ENCODE assay signal across 4 cellular contexts in genomic region chr9:137014776-137015539, GRCh38. TPM values are rescaled to one million over a fixed set of nuclear protein-coding genes. Genes with fewer than 3 reads are reported as not detected.
"Had no signal": no experiment of that assay in that cellular context is flagged by ENCODE, and none has a peak within 500 bp of the region (broad histone marks: within the 10 kb centered on the region; RNA-seq: fewer than 3 reads in every experiment).

No MANE protein-coding gene starts in this region.

- ATAC-seq: GM12878 had no signal

- H3K4me3 ChIP-seq: GM12878 had no signal

- DNase-seq: GDM1, GF-D8 had no signal

RNA-seq across cellular contexts. Expression of gene FUT7, which starts 16.9 kb away (rescaled TPM):
- total RNA-seq: G401 had no signal

RNA-seq across cellular contexts. Expression of gene CLIC3, which starts 18.6 kb away (rescaled TPM):
- total RNA-seq: GM12878 had no signal
